ENCODE assay signal across 25 cellular contexts in the genomic region with DNA sequence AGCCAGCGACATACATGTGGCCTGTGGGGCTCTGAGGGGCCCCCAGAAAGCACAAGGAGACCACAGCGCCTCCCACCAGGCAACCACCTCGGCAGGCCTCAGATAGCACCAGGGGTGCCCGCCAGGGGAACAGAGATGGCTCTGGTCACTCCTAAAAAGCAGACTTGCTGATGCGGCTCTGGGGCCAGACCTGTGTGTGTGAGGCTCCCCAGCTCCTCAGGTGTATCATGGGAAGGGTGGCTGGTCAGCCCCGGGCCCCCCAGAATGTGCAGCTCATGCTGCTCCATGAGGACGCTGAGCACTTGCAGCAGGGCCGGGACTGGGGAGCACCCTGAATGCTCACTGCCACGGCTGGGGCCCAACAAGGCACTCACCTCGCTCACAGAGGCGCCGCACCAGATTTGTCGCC.
DNase-seq lines count a peak whose midpoint lies in the region; ATAC-seq, FAIRE-seq and TF ChIP-seq lines count a peak whose summit lies in the region.
"Had no signal": no experiment of that assay in that cellular context is flagged by ENCODE, and none has a peak within 500 bp of the region (broad histone marks: within the 10 kb centered on the region; RNA-seq: fewer than 3 reads in every experiment).

No MANE protein-coding gene starts in this region.

- H3K9me3 ChIP-seq in heart right ventricle (no peaks in the 10 kb centered on the region), HepG2 (ENCODE audit: low read length) (no peaks in the 10 kb centered on the region), aorta (ENCODE audit: control insufficient read depth, low read length) (no peaks in the 10 kb centered on the region)
- H3K9me3 ChIP-seq: pancreas, SJCRH30, stomach had no signal

- CTCF ChIA-PET in RWPE1 (lab: Yijun Ruan, JAX) (interaction anchor here (0.8 kb wide), 1 partner anchor 95 kb away, joined by 4 read pairs; no protein-coding TSS in a partner anchor), HepG2 (lab: Yijun Ruan, JAX; ENCODE audit: low intra/inter-chr PET ratio, low total read pairs) (interaction anchor here (2.9 kb wide), 1 partner anchor 14 kb away, joined by 13 read pairs; no protein-coding TSS in a partner anchor)

- no peak overlapping the region for H3K9ac ChIP-seq in HepG2 (ENCODE audit: insufficient read depth, low read depth, low read length)

- FAIRE-seq in HepG2 (lab: Jason Lieb, UNC): no peak
- FAIRE-seq: pancreas had no signal

- TF ChIP-seq RAD21 in HepG2 (CRISPR knock-in tag; IDR thresholded peaks at IDR 0.05): no peak

- H4K20me1 ChIP-seq in HepG2 (ENCODE audit: insufficient read depth, low read length): no peaks in the 10 kb centered on the region

- TF ChIP-seq POLR2A in HepG2 (IDR thresholded peaks at IDR 0.05; ENCODE audit: insufficient read depth in 1 of 2, low read depth in 2 of 2, low read length in 2 of 2): no peak

- H3K27ac ChIP-seq in heart right ventricle: peak overlapping the region in 1 of 10 donors; percentile 86
- H3K27ac ChIP-seq in RWPE1: peak overlapping the region; percentile 90
- no peak overlapping the region for H3K27ac ChIP-seq in HepG2 (ENCODE audit: extremely low read length, insufficient read depth, low read length)
- no peak overlapping the region for H3K27ac ChIP-seq in aorta (ENCODE audit: low read depth in 1 of 2, low read length in 2 of 2)
- H3K27ac ChIP-seq: pancreas, SJCRH30 had no signal

- no peaks in the 10 kb centered on the region for H3K79me2 ChIP-seq in HepG2 (ENCODE audit: insufficient read depth, low read length)

- in situ Hi-C loops in HepG2 (cut with HindIII; ENCODE audit: extremely low pct_ligation_motif_present, low pct_unique_long_range_greater_than_20kb): loop anchor here (25.0 kb wide), 1 partner anchor 354 kb away; no protein-coding TSS in a partner anchor

- 92% methylated on average over 13 of the region's 13 CpGs for WGBS in heart right ventricle, 2 donors
- 98% methylated on average over 12 of the region's 13 CpGs for WGBS in HepG2 (ENCODE audit: low lambda C conversion rate)
- WGBS in aorta, 2 donors: 91 to 93% methylated on average over 13 of the region's 13 CpGs

- POLR2A ChIA-PET in RWPE1 (lab: Yijun Ruan, JAX; ENCODE audit: low non-redundant PET) (no interaction called here), HepG2 (lab: Yijun Ruan, JAX) (interaction anchor here (2.2 kb wide), 1 partner anchor 8 kb away, joined by 20 read pairs; no protein-coding TSS in a partner anchor)

- no peak overlapping the region for H3K4me2 ChIP-seq in HepG2 (ENCODE audit: low read depth, low read length)

- DNase-seq in Right ventricle myocardium inferior (ENCODE audit: missing footprints) (peak; percentile 66), heart right ventricle (no peak), RWPE1 (ENCODE audit: low spot score) (no peak), HepG2 (ENCODE audit: low spot score) (no peak), aorta (peak; percentile 34 to 72), NCI-H69 (lab: John Stamatoyannopoulos, UW) (no peak), NCI-H2029 (lab: John Stamatoyannopoulos, UW) (no peak)
- no peak for DNase-seq in activated T-cell treated with anti-CD3 and anti-CD28 coated beads, Interleukin-2, amount 50 U/mL, for 48 hours
- DNase-seq: activated CD8-positive, alpha-beta memory T cell treated with anti-CD3 and anti-CD28 coated beads for 24 hours; cortex of kidney; DND-41; hypothalamus; islet precursor cell; KG1; naive thymus-derived CD4-positive, alpha-beta T cell; NCI-H1048; NCI-H2081; NCI-H510A treated with DMSO at 0.1 percent for 48 hours; SJCRH30; stimulated activated CD4-positive, alpha-beta T cell treated with anti-CD3 and anti-CD28 coated beads, Interleukin-2, amount 100 ng/mL, for 48 hours; stomach; T-helper 2 cell had no signal

- peaks cover 15 to 33% (median 26%) of the 10 kb centered on the region in 9 donors for H3K4me1 ChIP-seq in heart right ventricle
- H3K4me1 ChIP-seq in HepG2 (ENCODE audit: insufficient read depth, low read length): peaks cover 51% of the 10 kb centered on the region
- H3K4me1 ChIP-seq in aorta (ENCODE audit: control insufficient read depth in 1 of 2, insufficient read depth in 2 of 2, low read length in 2 of 2): peaks cover 3% of the 10 kb centered on the region in 2 donors

- peaks cover 0 to 51% (median 0%) of the 10 kb centered on the region in 9 donors for H3K36me3 ChIP-seq in heart right ventricle
- peaks cover 19 to 20% of the 10 kb centered on the region in 2 experiments for H3K36me3 ChIP-seq in HepG2 (replicated peaks in 1 of 2; ENCODE audit: control insufficient read depth in 1 of 2, insufficient read depth in 2 of 2, low read length in 2 of 2)
- peaks cover 0 to 3% of the 10 kb centered on the region in 2 donors for H3K36me3 ChIP-seq in aorta (ENCODE audit: control insufficient read depth in 1 of 2, insufficient read depth in 2 of 2, low read length in 1 of 2)

- intact Hi-C loops in Right ventricle myocardium inferior (cut with DNase I): no loop called here
- intact Hi-C loops in heart right ventricle (cut with DNase I): loop anchor here in 1 of 10 donors (2.0 kb wide), 1 partner anchor 47 kb away; no protein-coding TSS in a partner anchor
- intact Hi-C loops in HepG2 (cut with micrococcal nuclease; ENCODE audit: unreplicated experiment): no loop called here
- intact Hi-C loops in aorta (cut with DNase I): loop anchor here in 1 of 2 donors (2.0 kb wide), 1 partner anchor 23 kb away; no protein-coding TSS in a partner anchor

- TF ChIP-seq CTCF in heart right ventricle (IDR thresholded peaks at IDR 0.05) (no peak), RWPE1 (conservative IDR thresholded peaks at IDR 0.05; ENCODE audit: low read depth) (no peak), HepG2 (CRISPR knock-in tag; IDR thresholded peaks at IDR 0.05) (no peak)

- ATAC-seq in Right ventricle myocardium inferior (no peak), heart right ventricle (no peak), HepG2 (no peak), aorta (ENCODE audit: low FRiP score) (no peak)
- ATAC-seq: naive thymus-derived CD4-positive, alpha-beta T cell; pancreas; WTC11 had no signal

- no peaks in the 10 kb centered on the region for H3K27me3 ChIP-seq in heart right ventricle
- no peaks in the 10 kb centered on the region for H3K27me3 ChIP-seq in HepG2 (ENCODE audit: control insufficient read depth in 1 of 2, insufficient read depth in 2 of 2, low read length in 2 of 2)
- H3K27me3 ChIP-seq in aorta (ENCODE audit: control insufficient read depth in 1 of 2, insufficient read depth in 2 of 2, low read length in 1 of 2): no peaks in the 10 kb centered on the region
- H3K27me3 ChIP-seq: pancreas, SJCRH30, stomach had no signal

- TF ChIP-seq EP300 in HepG2 (IDR thresholded peaks at IDR 0.05; ENCODE audit: low read depth in 2 of 2, low read length in 2 of 2) (no peak), HepG2 (CRISPR knock-in tag; IDR thresholded peaks at IDR 0.05; ENCODE audit: borderline replicate concordance) (no peak)

- no TSS peak for BruUV-seq in HepG2 (replicated peaks; lab: Mats Ljungman, UMichigan)

- H2AFZ ChIP-seq in HepG2 (ENCODE audit: low read length): no peak overlapping the region

- no peak overlapping the region for H3K4me3 ChIP-seq in heart right ventricle
- no peak overlapping the region for H3K4me3 ChIP-seq in HepG2 (replicated peaks in 1 of 3; ENCODE audit: insufficient read depth in 1 of 3, low read depth in 2 of 3, low read length in 3 of 3)
- H3K4me3 ChIP-seq in aorta (ENCODE audit: low read length in 2 of 2): no peak overlapping the region
- H3K4me3 ChIP-seq: pancreas, SJCRH30, skin epidermis, stomach had no signal

TF ChIP-seq in HepG2, 621 proteins besides CTCF, POLR2A, EP300 and RAD21:
- TF ChIP-seq AGO2 (optimal IDR thresholded peaks at IDR 0.05; ENCODE audit: low read depth, low read length) (peak; percentile 29), ZNF263 (CRISPR knock-in tag; IDR thresholded peaks at IDR 0.05) (peak; percentile 64), ATRX (CRISPR knock-in tag; IDR thresholded peaks at IDR 0.05; ENCODE audit: borderline replicate concordance) (no peak), HNRNPH1 (optimal IDR thresholded peaks at IDR 0.05; ENCODE audit: low read depth, low read length) (peak; percentile 24), HBP1 (CRISPR knock-in tag; IDR thresholded peaks at IDR 0.05; ENCODE audit: low read depth) (no peak), HNRNPLL (IDR thresholded peaks at IDR 0.05; ENCODE audit: low read depth, low read length, poor library complexity, severe bottlenecking) (peak; percentile 19), MBNL3 (CRISPR knock-in tag; conservative IDR thresholded peaks at IDR 0.05) (no peak)

Comparison
In these comparisons a context has a peak if more than half of its experiments do, and no peak if none do; other contexts are left out.
1. DNase-seq: peak in Right ventricle myocardium inferior (single experiment) and aorta (2 of 2); none in heart right ventricle (0 of 2), RWPE1 (single experiment), HepG2 (single experiment), NCI-H69 (single experiment), NCI-H2029 (single experiment) and activated T-cell treated with anti-CD3 and anti-CD28 coated beads, Interleukin-2, amount 50 U/mL, for 48 hours (0 of 2).